ENCODE assay signal across 11 cellular contexts in the genomic region with DNA sequence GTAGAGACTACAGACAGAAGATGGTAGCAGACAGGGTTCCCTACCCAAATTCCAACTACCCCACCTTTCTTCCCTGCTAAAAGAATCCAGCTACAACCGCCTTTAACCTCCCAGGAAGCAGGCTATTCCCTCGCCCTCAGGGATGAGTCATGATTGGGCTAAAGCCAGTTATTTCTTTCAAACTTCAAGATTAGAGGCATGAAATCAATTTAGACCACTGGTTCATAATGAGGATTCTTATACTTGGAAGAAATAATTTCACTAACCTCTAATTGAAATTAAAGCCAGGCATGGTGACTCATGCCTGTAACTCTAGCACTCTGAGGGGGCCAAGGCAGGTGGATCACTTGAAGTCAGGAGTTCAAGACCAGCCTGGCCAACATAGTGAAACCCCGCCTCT. TPM values are rescaled to one million over a fixed set of nuclear protein-coding genes. Genes with fewer than 3 reads are reported as not detected.
DNase-seq lines count a peak whose midpoint lies in the region; ATAC-seq, FAIRE-seq and TF ChIP-seq lines count a peak whose summit lies in the region.
"Had no signal": no experiment of that assay in that cellular context is flagged by ENCODE, and none has a peak within 500 bp of the region (broad histone marks: within the 10 kb centered on the region; RNA-seq: fewer than 3 reads in every experiment).

No MANE protein-coding gene starts in this region.

- DNase-seq in GM23248 (peak; percentile 77), RPMI7951 (ENCODE audit: low read depth) (peak; percentile 89), pancreas (no peak), stomach (no peak), inferior parietal cortex (ENCODE audit: extremely low spot score) (no peak)
- DNase-seq: activated CD4-positive, alpha-beta T cell treated with anti-CD3 and anti-CD28 coated beads, Interleukin-2, amount 10 ng/mL, durations not matched to agents 7 days and 5 days; NCI-H1092 had no signal

- no peak for TF ChIP-seq EP300 in stomach (IDR thresholded peaks at IDR 0.05)

- TF ChIP-seq CTCF in pancreas (IDR thresholded peaks at IDR 0.05) (no peak), stomach (IDR thresholded peaks at IDR 0.05) (no peak)

- H3K9ac ChIP-seq in GM23248: peak overlapping the region; percentile 51

- intact Hi-C loops in pancreas (cut with DNase I): no loop called here
- intact Hi-C loops in stomach (cut with DNase I; ENCODE audit: low total_unique reads): no loop called here

- H3K27ac ChIP-seq in GM23248 (peak overlapping the region; percentile 72), pancreas (no peak overlapping the region), stomach (no peak overlapping the region)
- H3K27ac ChIP-seq: PC-9 had no signal

- peaks cover 25% of the 10 kb centered on the region; the same call in 1 of the 2 replicates for H4K20me1 ChIP-seq in GM23248 (ENCODE audit: insufficient read depth)

- in situ Hi-C loops in GM23248 (cut with MboI): no loop called here

- TF ChIP-seq POLR2A in stomach (IDR thresholded peaks at IDR 0.05): no peak

- 33 to 37% methylated on average over 3 of the region's 3 CpGs for WGBS in GM23248 (ENCODE audit: low coverage in 1 of 2, low lambda C conversion rate in 2 of 2, missing lambda C conversion rate in 2 of 2), 2 experiments
- 63 to 64% methylated on average over 3 of the region's 3 CpGs for WGBS in pancreas, 2 donors
- WGBS in stomach, 5 donors: 47 to 60% (median 57%) methylated on average over 3 of the region's 3 CpGs

- no peak overlapping the region for H3K4me2 ChIP-seq in GM23248 (ENCODE audit: unreplicated experiment)
- H3K4me2 ChIP-seq: PC-9 had no signal

- peak overlapping the region; percentile 37; the same call in 1 of the 2 replicates for H2AFZ ChIP-seq in GM23248
- H2AFZ ChIP-seq: PC-9 had no signal

- peaks cover 38% of the 10 kb centered on the region for H3F3A ChIP-seq in GM23248 (ENCODE audit: insufficient read depth)

- H3K4me1 ChIP-seq in GM23248 (ENCODE audit: insufficient read depth): peaks cover 11% of the 10 kb centered on the region; the same call in 1 of the 2 replicates
- H3K4me1 ChIP-seq in pancreas: peaks cover 0 to 8% (median 3%) of the 10 kb centered on the region in 3 donors
- H3K4me1 ChIP-seq in stomach: peaks cover 14 to 66% (median 41%) of the 10 kb centered on the region in 4 donors

- H3K4me3 ChIP-seq in GM23248 (no peak overlapping the region), pancreas (no peak overlapping the region), stomach (no peak overlapping the region)
- H3K4me3 ChIP-seq: PC-9 had no signal

- H3K36me3 ChIP-seq in GM23248 (ENCODE audit: low read depth) (0 out of 2 replicates have a peak, but pooled peaks cover 5% of the 10 kb centered on the region), pancreas (peaks cover 0 to 5% (median 0%) of the 10 kb centered on the region in 3 donors), stomach (peaks cover 0 to 42% (median 17%) of the 10 kb centered on the region in 4 donors)

- H3K9me2 ChIP-seq in GM23248 (ENCODE audit: insufficient read depth): no peaks in the 10 kb centered on the region

- H3K27me3 ChIP-seq in GM23248 (replicated peaks; ENCODE audit: insufficient read depth) (no peaks in the 10 kb centered on the region), pancreas (no peaks in the 10 kb centered on the region), stomach (no peaks in the 10 kb centered on the region)

- peaks cover 100% of the 10 kb centered on the region for H3K79me2 ChIP-seq in GM23248 (ENCODE audit: insufficient read depth)

- H3K9me3 ChIP-seq in GM23248 (ENCODE audit: low read depth) (no peaks in the 10 kb centered on the region), pancreas (no peaks in the 10 kb centered on the region), stomach (no peaks in the 10 kb centered on the region)

- no peak for FAIRE-seq in pancreas (lab: Jason Lieb, UNC)

- ATAC-seq in esophagus mucosa (peak; percentile 63), pancreas (peak; percentile 66 to 83 (median 77)), HG03354 (IDR thresholded peaks at IDR 0.05; ENCODE audit: poor library complexity, severe bottlenecking, unreplicated experiment) (no peak), HG03045 (IDR thresholded peaks at IDR 0.05; ENCODE audit: unreplicated experiment) (no peak)

RNA-seq across cellular contexts. Expression of a gene that starts 20.0 kb away (rescaled TPM):
- 121 and 124 TPM in 2 replicates for total RNA-seq in GM23248 (2014; rRNA removed; shearing (Covaris generic))
- polyA plus RNA-seq in GM23248 (2016; fragmentation: Nextera tagmentation; extraction: Ambion mirVana) (52.0 and 52.2 TPM in 2 replicates), pancreas (10 to 100 TPM; 12.2 to 17.7 TPM), stomach (10 to 100 TPM; 13.4 to 20.3 (median 18.4) TPM)
- total RNA-seq in RPMI7951 (2014; rRNA removed; shearing (Covaris generic)): 105 and 107 TPM in 2 replicates
- total RNA-seq in esophagus mucosa (150 TPM), pancreas (100 to 1,000 TPM in 1 of 6 donors, 10 to 100 TPM in 5; 51.5 to 106 (median 63.7) TPM), stomach (100 to 1,000 TPM in 4 of 5 donors, 10 to 100 TPM in 1; 91.2 to 342 (median 146) TPM)

RNA-seq across cellular contexts. Expression of a gene that starts 20.5 kb away (rescaled TPM):
- 2.3 and 5.3 TPM in 2 replicates for total RNA-seq in GM23248 (2014; rRNA removed; shearing (Covaris generic))
- 6.3 and 6.5 TPM in 2 replicates for polyA plus RNA-seq in GM23248 (2016; fragmentation: Nextera tagmentation; extraction: Ambion mirVana)
- 5.2 and 6.4 TPM in 2 replicates for total RNA-seq in RPMI7951 (2014; rRNA removed; shearing (Covaris generic))
- 1.8 TPM for total RNA-seq in esophagus mucosa
- total RNA-seq in pancreas: 1 to 10 TPM; 1.0 to 1.8 (median 1.2) TPM
- 1 to 10 TPM in 1 of 2 donors, under 1 TPM in 1; 0.84 to 1.6 TPM for polyA plus RNA-seq in pancreas
- 10 to 100 TPM in 1 of 5 donors, 1 to 10 TPM in 2, under 1 TPM in 1, not detected in 1; 0.58 to 12.1 (median 4.7) TPM for total RNA-seq in stomach
- polyA plus RNA-seq in stomach: 1 to 10 TPM; 1.0 to 3.2 (median 1.2) TPM

Comparison
In these comparisons a context has a peak if more than half of its experiments do, and no peak if none do; other contexts are left out.
1. DNase-seq: peak in GM23248 (single experiment) and RPMI7951 (single experiment); none in pancreas (0 of 6), stomach (single experiment) and inferior parietal cortex (single experiment).
2. ATAC-seq: peak in esophagus mucosa (single experiment) and pancreas (4 of 4); none in HG03354 (single experiment) and HG03045 (single experiment).